8 cellular contexts compared by ENCODE assay signal in genomic region chr10:103759100-103759781, GRCh38.
DNase-seq lines count a peak whose midpoint lies in the region; ATAC-seq, FAIRE-seq and TF ChIP-seq lines count a peak whose summit lies in the region.

No MANE protein-coding gene starts in this region.

- no peak overlapping the region for H2AFZ ChIP-seq in HepG2 (ENCODE audit: low read length)

- H3K27me3 ChIP-seq in HepG2 (ENCODE audit: control insufficient read depth in 1 of 2, insufficient read depth in 2 of 2, low read length in 2 of 2) (no peaks in the 10 kb centered on the region), thoracic aorta (replicated peaks; ENCODE audit: insufficient read depth) (no peaks in the 10 kb centered on the region)

- CTCF ChIA-PET in HepG2 (lab: Yijun Ruan, JAX; ENCODE audit: low intra/inter-chr PET ratio, low total read pairs) = no interaction called here

- H3K4me2 ChIP-seq in HepG2 (ENCODE audit: low read depth, low read length) = peak overlapping the region; percentile 37

- POLR2A ChIA-PET in HepG2 (lab: Yijun Ruan, JAX) = interaction anchor here (1.3 to 1.9 kb wide), 3 partner anchors 35 to 98 kb away, joined by 3 to 19 read pairs (median 4); no protein-coding TSS in a partner anchor

- intact Hi-C loops in HepG2 (cut with micrococcal nuclease; ENCODE audit: unreplicated experiment) = loop anchor here (1.0 to 5.0 kb wide), 3 partner anchors 36 to 96 kb away; partner anchors contain the start of gene SH3PXD2A

- peaks cover 31% of the 10 kb centered on the region for H3K4me1 ChIP-seq in HepG2 (ENCODE audit: insufficient read depth, low read length)
- H3K4me1 ChIP-seq in thoracic aorta (ENCODE audit: control insufficient read depth in 1 of 2, low read depth in 2 of 2) = peaks cover 17 to 56% of the 10 kb centered on the region in 2 donors

- in situ Hi-C loops in Caki2 (cut with HindIII; ENCODE audit: low pct_unique_long_range_greater_than_20kb, low sequenced_read_pairs) (no loop called here), HepG2 (cut with HindIII; ENCODE audit: extremely low pct_ligation_motif_present, low pct_unique_long_range_greater_than_20kb) (no loop called here)

- H3K4me3 ChIP-seq in HepG2 (replicated peaks in 1 of 3; ENCODE audit: insufficient read depth in 1 of 3, low read depth in 2 of 3, low read length in 3 of 3) (no peak overlapping the region), thoracic aorta (no peak overlapping the region)

- 0 out of 2 replicates have a peak overlapping the region, but pooled peaks have one; percentile 21 for H3K9ac ChIP-seq in HepG2 (ENCODE audit: insufficient read depth, low read depth, low read length)

- 21% methylated on average over 8 of the region's 10 CpGs for WGBS in HepG2 (ENCODE audit: low lambda C conversion rate)

- DNase-seq in Caki2 (ENCODE audit: low read depth) (peak; percentile 72), RPMI7951 (ENCODE audit: low read depth) (peak; percentile 74), HepG2 (ENCODE audit: low spot score) (peak; percentile 80), thoracic aorta (ENCODE audit: low spot score) (peak; percentile 28), T-helper 9 cell (no peak)
- DNase-seq in central memory CD4-positive, alpha-beta T cell = peak; percentile 32

- H3K9me3 ChIP-seq in HepG2 (ENCODE audit: low read length) = no peaks in the 10 kb centered on the region
- no peaks in the 10 kb centered on the region for H3K9me3 ChIP-seq in thoracic aorta

- TF ChIP-seq RAD21 in HepG2 (CRISPR knock-in tag; IDR thresholded peaks at IDR 0.05) = no peak

- FAIRE-seq in HepG2 (lab: Jason Lieb, UNC) = peak; percentile 64

- no TSS peak for BruUV-seq in HepG2 (replicated peaks; lab: Mats Ljungman, UMichigan)

- 0 out of 4 replicates have a peak, but pooled peaks of 1 of the 2 experiments have one; percentile 24 for TF ChIP-seq EP300 in HepG2 (IDR thresholded peaks at IDR 0.05; ENCODE audit: low read depth in 2 of 2, low read length in 2 of 2)
- TF ChIP-seq EP300 in HepG2 (CRISPR knock-in tag; IDR thresholded peaks at IDR 0.05; ENCODE audit: borderline replicate concordance) = no peak

- no peaks in the 10 kb centered on the region for H3K79me2 ChIP-seq in HepG2 (ENCODE audit: insufficient read depth, low read length)

- ATAC-seq in HG02798 (IDR thresholded peaks at IDR 0.05; ENCODE audit: poor library complexity, unreplicated experiment) = peak; percentile 56
- ATAC-seq in HepG2 = peak; percentile 76
- ATAC-seq in thoracic aorta (ENCODE audit: insufficient number of reproducible peaks, low FRiP score, low read depth) = peak; percentile 82
- no peak for ATAC-seq in GM19397 (IDR thresholded peaks at IDR 0.05; ENCODE audit: unreplicated experiment)

- peaks cover 3% of the 10 kb centered on the region for H4K20me1 ChIP-seq in HepG2 (ENCODE audit: insufficient read depth, low read length)

- TF ChIP-seq CTCF in HepG2 (CRISPR knock-in tag; IDR thresholded peaks at IDR 0.05) = no peak
- peak; percentile 24 for TF ChIP-seq CTCF in thoracic aorta (IDR thresholded peaks at IDR 0.05)

- TF ChIP-seq POLR2A in HepG2 (IDR thresholded peaks at IDR 0.05; ENCODE audit: insufficient read depth in 1 of 2, low read depth in 2 of 2, low read length in 2 of 2) = no peak

- H3K36me3 ChIP-seq in HepG2 (replicated peaks in 1 of 2; ENCODE audit: control insufficient read depth in 1 of 2, insufficient read depth in 2 of 2, low read length in 2 of 2) (peaks cover 24 to 56% of the 10 kb centered on the region in 2 experiments), thoracic aorta (no peaks in the 10 kb centered on the region)

- H3K27ac ChIP-seq in HepG2 (ENCODE audit: extremely low read length, insufficient read depth, low read length) (peak overlapping the region; percentile 53), thoracic aorta (peak overlapping the region; percentile 74 to 76)

TF ChIP-seq in HepG2, 621 proteins besides CTCF, POLR2A, EP300 and RAD21 (continues in another document):
- TF ChIP-seq HMGXB4 (CRISPR knock-in tag; IDR thresholded peaks at IDR 0.05; ENCODE audit: borderline replicate concordance in 1 of 2, low read depth in 1 of 2) = 0 out of 4 replicates have a peak, but pooled peaks of 1 of the 2 experiments have one; percentile 12
- TF ChIP-seq ZBTB38 (CRISPR knock-in tag; IDR thresholded peaks at IDR 0.05) = 0 out of 2 replicates have a peak, but pooled peaks have one; percentile 35
- 0 out of 2 replicates have a peak, but pooled peaks have one; percentile 3 for TF ChIP-seq BCL6 (CRISPR knock-in tag; IDR thresholded peaks at IDR 0.05)
- 0 out of 2 replicates have a peak, but pooled peaks have one; percentile 21 for TF ChIP-seq HDAC2 (CRISPR knock-in tag; IDR thresholded peaks at IDR 0.05)
- TF ChIP-seq FOXA1 (IDR thresholded peaks at IDR 0.05) = no peak
- TF ChIP-seq FOXA1 (CRISPR knock-in tag; IDR thresholded peaks at IDR 0.05) = 0 out of 2 replicates have a peak, but pooled peaks have one; percentile 27
- peak; percentile 52; the same call in 1 of the 2 replicates for TF ChIP-seq SAP130 (CRISPR knock-in tag; IDR thresholded peaks at IDR 0.05; ENCODE audit: low read depth)
- no peak for TF ChIP-seq TBX3 (IDR thresholded peaks at IDR 0.05; ENCODE audit: borderline replicate concordance)
- TF ChIP-seq, protein P1, sequence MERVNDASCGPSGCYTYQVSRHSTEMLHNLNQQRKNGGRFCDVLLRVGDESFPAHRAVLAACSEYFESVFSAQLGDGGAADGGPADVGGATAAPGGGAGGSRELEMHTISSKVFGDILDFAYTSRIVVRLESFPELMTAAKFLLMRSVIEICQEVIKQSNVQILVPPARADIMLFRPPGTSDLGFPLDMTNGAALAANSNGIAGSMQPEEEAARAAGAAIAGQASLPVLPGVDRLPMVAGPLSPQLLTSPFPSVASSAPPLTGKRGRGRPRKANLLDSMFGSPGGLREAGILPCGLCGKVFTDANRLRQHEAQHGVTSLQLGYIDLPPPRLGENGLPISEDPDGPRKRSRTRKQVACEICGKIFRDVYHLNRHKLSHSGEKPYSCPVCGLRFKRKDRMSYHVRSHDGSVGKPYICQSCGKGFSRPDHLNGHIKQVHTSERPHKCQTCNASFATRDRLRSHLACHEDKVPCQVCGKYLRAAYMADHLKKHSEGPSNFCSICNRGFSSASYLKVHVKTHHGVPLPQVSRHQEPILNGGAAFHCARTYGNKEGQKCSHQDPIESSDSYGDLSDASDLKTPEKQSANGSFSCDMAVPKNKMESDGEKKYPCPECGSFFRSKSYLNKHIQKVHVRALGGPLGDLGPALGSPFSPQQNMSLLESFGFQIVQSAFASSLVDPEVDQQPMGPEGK (CRISPR knock-in tag; IDR thresholded peaks at IDR 0.05) = peak; percentile 17
- no peak for TF ChIP-seq E2F2 (CRISPR knock-in tag; IDR thresholded peaks at IDR 0.05; ENCODE audit: borderline replicate concordance)
- 0 out of 2 replicates have a peak, but pooled peaks have one; percentile 6 for TF ChIP-seq ETV5 (CRISPR knock-in tag; IDR thresholded peaks at IDR 0.05; ENCODE audit: borderline replicate concordance)
- peak; percentile 15; the same call in 1 of the 2 replicates for TF ChIP-seq ZFX (CRISPR knock-in tag; IDR thresholded peaks at IDR 0.05; ENCODE audit: low read depth)
- TF ChIP-seq, protein P2, sequence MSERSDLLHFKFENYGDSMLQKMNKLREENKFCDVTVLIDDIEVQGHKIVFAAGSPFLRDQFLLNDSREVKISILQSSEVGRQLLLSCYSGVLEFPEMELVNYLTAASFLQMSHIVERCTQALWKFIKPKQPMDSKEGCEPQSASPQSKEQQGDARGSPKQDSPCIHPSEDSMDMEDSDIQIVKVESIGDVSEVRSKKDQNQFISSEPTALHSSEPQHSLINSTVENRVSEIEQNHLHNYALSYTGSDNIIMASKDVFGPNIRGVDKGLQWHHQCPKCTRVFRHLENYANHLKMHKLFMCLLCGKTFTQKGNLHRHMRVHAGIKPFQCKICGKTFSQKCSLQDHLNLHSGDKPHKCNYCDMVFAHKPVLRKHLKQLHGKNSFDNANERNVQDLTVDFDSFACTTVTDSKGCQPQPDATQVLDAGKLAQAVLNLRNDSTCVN (CRISPR knock-in tag; IDR thresholded peaks at IDR 0.05; ENCODE audit: borderline replicate concordance) = no peak
- TF ChIP-seq, protein P3, sequence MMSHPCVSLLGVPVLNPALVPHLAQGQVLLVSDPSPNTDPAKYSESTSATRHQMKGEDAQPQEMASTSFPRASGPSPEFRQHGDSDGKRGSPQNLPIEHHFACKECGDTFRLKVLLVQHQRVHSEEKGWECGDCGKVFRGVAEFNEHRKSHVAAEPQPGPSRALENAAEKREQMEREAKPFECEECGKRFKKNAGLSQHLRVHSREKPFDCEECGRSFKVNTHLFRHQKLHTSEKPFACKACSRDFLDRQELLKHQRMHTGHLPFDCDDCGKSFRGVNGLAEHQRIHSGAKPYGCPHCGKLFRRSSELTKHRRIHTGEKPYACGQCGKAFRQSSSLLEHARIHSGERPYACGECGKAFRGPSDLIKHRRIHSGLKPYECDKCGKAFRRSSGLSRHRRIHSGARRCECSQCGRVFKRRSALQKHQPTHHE (CRISPR knock-in tag; IDR thresholded peaks at IDR 0.05; ENCODE audit: borderline replicate concordance) = no peak
- TF ChIP-seq NFE2 (CRISPR knock-in tag; IDR thresholded peaks at IDR 0.05) = no peak
- no peak for TF ChIP-seq NR2F6 (IDR thresholded peaks at IDR 0.05)
- peak; percentile 22; the same call in 1 of the 2 replicates for TF ChIP-seq NR2F6 (CRISPR knock-in tag; IDR thresholded peaks at IDR 0.05)
- no peak for TF ChIP-seq ISX (CRISPR knock-in tag; conservative IDR thresholded peaks at IDR 0.05)
